Comparison of ENCODE assay signal across 9 cellular contexts in genomic region chr9:89484475-89485404, GRCh38. TPM values are rescaled to one million over a fixed set of nuclear protein-coding genes. Genes with fewer than 3 reads are reported as not detected.
DNase-seq lines count a peak whose midpoint lies in the region; ATAC-seq, FAIRE-seq and TF ChIP-seq lines count a peak whose summit lies in the region.
"Had no signal": no experiment of that assay in that cellular context is flagged by ENCODE, and none has a peak within 500 bp of the region (broad histone marks: within the 10 kb centered on the region; RNA-seq: fewer than 3 reads in every experiment).

No MANE protein-coding gene starts in this region.

- H3K4me1 ChIP-seq in DOHH2 (ENCODE audit: control insufficient read depth, low read length) (peaks cover 32% of the 10 kb centered on the region), kidney (ENCODE audit: control insufficient read depth in 1 of 2, insufficient read depth in 1 of 2, low read depth in 1 of 2, low read length in 2 of 2) (peaks cover 27 to 38% of the 10 kb centered on the region in 2 donors), GM23248 (ENCODE audit: insufficient read depth) (no peaks in the 10 kb centered on the region), ovary (ENCODE audit: insufficient read depth) (no peaks in the 10 kb centered on the region)

- H3K27ac Mint-ChIP-seq in T-helper 17 cell: peak overlapping the region; percentile 97

- no peak for TF ChIP-seq POLR2A in ovary (IDR thresholded peaks at IDR 0.05)

- in situ Hi-C loops in GM23248 (cut with MboI): no loop called here

- H3K9me3 ChIP-seq in DOHH2 (ENCODE audit: control insufficient read depth, insufficient read depth, low read length) (no peaks in the 10 kb centered on the region), T-helper 17 cell (ENCODE audit: control insufficient read depth, low read length, poor library complexity, severe bottlenecking) (no peaks in the 10 kb centered on the region), kidney (ENCODE audit: control insufficient read depth in 1 of 2, low read length in 2 of 2) (no peaks in the 10 kb centered on the region), GM23248 (ENCODE audit: low read depth) (no peaks in the 10 kb centered on the region), ovary (no peaks in the 10 kb centered on the region)

- peak overlapping the region; percentile 80 for H3K4me3 ChIP-seq in DOHH2 (ENCODE audit: low read length)
- H3K4me3 ChIP-seq in kidney (ENCODE audit: low read length in 2 of 2): peak overlapping the region in 1 of 2 donors; percentile 10
- no peak overlapping the region for H3K4me3 ChIP-seq in GM23248
- H3K4me3 ChIP-seq in ovary: no peak overlapping the region

- peak; percentile 38 for ATAC-seq in GM21447 (IDR thresholded peaks at IDR 0.05; ENCODE audit: unreplicated experiment)
- no peak for ATAC-seq in T-helper 17 cell

- DNase-seq in T-helper 17 cell (no peak), kidney (no peak), SIG-M5 treated with dmso at 0.1 percent for 504 hours (lab: John Stamatoyannopoulos, UW; ENCODE audit: unreplicated experiment) (no peak), GM23248 (no peak), ovary (no peak), SHP77 (lab: John Stamatoyannopoulos, UW) (no peak)
- DNase-seq: NCI-H1417 treated with DMSO at 0.1 percent for 48 hours had no signal

- H3K79me2 ChIP-seq in DOHH2 (ENCODE audit: control insufficient read depth, low read length): peaks cover 52% of the 10 kb centered on the region
- no peaks in the 10 kb centered on the region for H3K79me2 ChIP-seq in GM23248 (ENCODE audit: insufficient read depth)

- H3F3A ChIP-seq in DOHH2 (ENCODE audit: control insufficient read depth, insufficient read depth) (no peaks in the 10 kb centered on the region), GM23248 (ENCODE audit: insufficient read depth) (no peaks in the 10 kb centered on the region)

- intact Hi-C loops in kidney (cut with DNase I): no loop called here
- intact Hi-C loops in ovary (cut with DNase I): no loop called here

- no peaks in the 10 kb centered on the region for H3K9me2 ChIP-seq in DOHH2 (replicated peaks; ENCODE audit: control insufficient read depth, low read length)
- H3K9me2 ChIP-seq in GM23248 (ENCODE audit: insufficient read depth): no peaks in the 10 kb centered on the region

- H3K27me3 ChIP-seq in DOHH2 (ENCODE audit: control insufficient read depth, low read length): no peaks in the 10 kb centered on the region
- no peaks in the 10 kb centered on the region for H3K27me3 ChIP-seq in GM23248 (replicated peaks; ENCODE audit: insufficient read depth)
- H3K27me3 ChIP-seq in ovary: no peaks in the 10 kb centered on the region

- H3K4me2 ChIP-seq in DOHH2 (ENCODE audit: low read length) (peak overlapping the region; percentile 92), GM23248 (ENCODE audit: unreplicated experiment) (no peak overlapping the region)

- H3K36me3 Mint-ChIP-seq in T-helper 17 cell (ENCODE audit: low read depth): peaks cover 18% of the 10 kb centered on the region

- peak; percentile 62 for FAIRE-seq in kidney (lab: Jason Lieb, UNC)

- peaks cover 69% of the 10 kb centered on the region for H3K4me1 Mint-ChIP-seq in T-helper 17 cell

- no peaks in the 10 kb centered on the region for H3K36me3 ChIP-seq in DOHH2 (ENCODE audit: control insufficient read depth, low read length)
- no peaks in the 10 kb centered on the region for H3K36me3 ChIP-seq in kidney (ENCODE audit: control insufficient read depth in 1 of 2, insufficient read depth in 2 of 2, low read length in 2 of 2)
- no peaks in the 10 kb centered on the region for H3K36me3 ChIP-seq in GM23248 (ENCODE audit: low read depth)
- H3K36me3 ChIP-seq in ovary: no peaks in the 10 kb centered on the region

- WGBS in GM23248 (ENCODE audit: low coverage in 1 of 2, low lambda C conversion rate in 2 of 2, missing lambda C conversion rate in 2 of 2), 2 experiments: 55 to 61% methylated on average over 6 of the region's 6 CpGs
- WGBS in ovary, 3 donors: 88 to 89% (median 89%) methylated on average over 6 of the region's 6 CpGs

- TF ChIP-seq CTCF in DOHH2 (IDR thresholded peaks at IDR 0.05; ENCODE audit: low read depth, low read length, poor library complexity, severe bottlenecking): no peak
- no peak for TF ChIP-seq CTCF in kidney (IDR thresholded peaks at IDR 0.05; ENCODE audit: borderline replicate concordance, extremely low read depth, insufficient read depth)
- TF ChIP-seq CTCF in ovary (IDR thresholded peaks at IDR 0.05): no peak

- H3K4me3 Mint-ChIP-seq in T-helper 17 cell: peak overlapping the region; percentile 99

- H3K9ac ChIP-seq in kidney (ENCODE audit: low read length in 2 of 2): peak overlapping the region in 1 of 2 donors; percentile 41
- H3K9ac ChIP-seq in GM23248: no peak overlapping the region

- TF ChIP-seq EP300 in ovary (IDR thresholded peaks at IDR 0.05): no peak

- no peaks in the 10 kb centered on the region for H3K27me3 Mint-ChIP-seq in T-helper 17 cell

- H3K27ac ChIP-seq in DOHH2 (ENCODE audit: low read depth, low read length) (no peak overlapping the region), kidney (ENCODE audit: low read depth in 2 of 2, low read length in 2 of 2) (peak overlapping the region; percentile 73 to 77), GM23248 (no peak overlapping the region), ovary (no peak overlapping the region)

- H2AFZ ChIP-seq in GM23248: no peak overlapping the region

- H4K20me1 ChIP-seq in DOHH2 (ENCODE audit: control insufficient read depth, insufficient read depth, low read depth, low read length): 0 out of 2 replicates have a peak, but pooled peaks cover 2% of the 10 kb centered on the region
- H4K20me1 ChIP-seq in GM23248 (ENCODE audit: insufficient read depth): no peaks in the 10 kb centered on the region

RNA-seq across cellular contexts. Expression of gene SEMA4D, which starts 13.2 kb away (rescaled TPM):
- 100 to 1,000 TPM; 250 to 312 TPM for total RNA-seq in T-helper 17 cell
- 147 TPM for total RNA-seq in kidney
- polyA plus RNA-seq in kidney (ENCODE audit: insufficient read depth, low read depth, low replicate concordance): 18.9 TPM
- total RNA-seq in GM23248 (2014; rRNA removed; shearing (Covaris generic)): 0.11 and 1.3 TPM in 2 replicates
- 0.11 and 0.25 TPM in 2 replicates for polyA plus RNA-seq in GM23248 (2016; fragmentation: Nextera tagmentation; extraction: Ambion mirVana)
- total RNA-seq in ovary: 10 to 100 TPM; 11.1 to 27.2 (median 17.9) TPM
- polyA plus RNA-seq in ovary: 10 to 100 TPM in 1 of 2 donors, 1 to 10 TPM in 1; 6.0 to 10.4 TPM

Comparison
In these comparisons a context has a peak if more than half of its experiments do, and no peak if none do; other contexts are left out.
1. H3K27ac ChIP-seq: peak in kidney (2 of 2); none in DOHH2 (single experiment), GM23248 (single experiment) and ovary (0 of 2).